ENCODE assay signal across 10 cellular contexts in the genomic region with DNA sequence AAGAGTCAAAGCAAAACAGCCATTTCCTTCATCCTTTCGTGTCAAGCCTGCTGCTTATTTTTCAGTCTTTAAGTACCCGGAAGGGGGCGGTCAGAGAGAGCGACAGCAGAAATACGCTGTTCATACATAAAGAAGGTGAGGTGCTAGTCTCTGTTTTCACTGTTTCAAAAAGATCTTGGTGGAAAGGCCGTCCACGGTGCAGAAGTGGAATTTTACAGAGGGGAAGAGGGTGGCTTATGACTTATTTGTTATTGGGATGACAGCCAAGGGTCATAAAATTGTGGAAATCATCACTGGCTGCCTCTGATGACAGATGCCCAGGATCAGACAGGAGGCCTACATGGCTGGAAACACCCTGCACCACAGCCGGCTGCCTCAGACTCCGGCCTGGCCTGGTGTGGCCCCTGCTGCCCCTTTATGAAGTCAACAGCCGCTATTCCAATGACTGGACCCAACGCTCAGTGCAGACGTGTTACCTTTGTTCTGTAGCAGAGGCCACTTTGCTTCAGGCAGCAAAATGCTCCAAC. TPM values are rescaled to one million over a fixed set of nuclear protein-coding genes. Genes with fewer than 3 reads are reported as not detected.
DNase-seq lines count a peak whose midpoint lies in the region; ATAC-seq, FAIRE-seq and TF ChIP-seq lines count a peak whose summit lies in the region.
"Had no signal": no experiment of that assay in that cellular context is flagged by ENCODE, and none has a peak within 500 bp of the region (broad histone marks: within the 10 kb centered on the region; RNA-seq: fewer than 3 reads in every experiment).

No MANE protein-coding gene starts in this region.

- no peak for FAIRE-seq in K562 (lab: Jason Lieb, UNC)
- no peak for FAIRE-seq in RCC 7860 (lab: Jason Lieb, UNC)
- FAIRE-seq: endometrium had no signal

- peaks cover 0 to 6% of the 10 kb centered on the region in 2 experiments; a peak in 2 of 5 replicates for H3K27me3 ChIP-seq in K562 (ENCODE audit: control insufficient read depth in 2 of 2, insufficient read depth in 2 of 2, low read length in 2 of 2)
- H3K27me3 ChIP-seq: vagina had no signal

- no peaks in the 10 kb centered on the region for H3K9me3 ChIP-seq in K562 (replicated peaks; ENCODE audit: control insufficient read depth, insufficient read depth, low read depth, low read length)
- H3K9me3 ChIP-seq: vagina had no signal

- peaks cover 3% of the 10 kb centered on the region; the same call in 1 of the 2 replicates for H4K20me1 ChIP-seq in K562 (replicated peaks; ENCODE audit: control insufficient read depth, insufficient read depth, low read length)

- no peak for TF ChIP-seq POLR2A in K562 (conservative IDR thresholded peaks at IDR 0.05)

- H3K9me1 ChIP-seq in K562 (ENCODE audit: control insufficient read depth, insufficient read depth, low read length) = no peaks in the 10 kb centered on the region

- POLR2A ChIA-PET in K562 (lab: Yijun Ruan, JAX) = no interaction called here
- POLR2A ChIA-PET in naive thymus-derived CD8-positive, alpha-beta T cell (lab: Charles Lee) = interaction anchor here (0.5 to 1.1 kb wide), 2 partner anchors 52 to 73 kb away, joined by 3 to 4 read pairs; no protein-coding TSS in a partner anchor

- CTCF ChIA-PET in K562 (lab: Yijun Ruan, JAX; ENCODE audit: low intra/inter-chr PET ratio) = no interaction called here

- peaks cover 8 to 13% (median 13%) of the 10 kb centered on the region in 3 donors for H3K36me3 Mint-ChIP-seq in naive thymus-derived CD8-positive, alpha-beta T cell

- no peak overlapping the region for H3K27ac ChIP-seq in K562 (ENCODE audit: extremely low read depth, low read depth, low read length)
- H3K27ac ChIP-seq: vagina had no signal

- peak; percentile 52 for DNase-seq in DMS79 treated with DMSO at 0.1 percent for 48 hours (lab: John Stamatoyannopoulos, UW)
- no peak for DNase-seq in K562 (ENCODE audit: extremely low read depth in 1 of 4, low spot score in 3 of 4)
- peak in 2 of 10 donors; percentile 23 to 29 for DNase-seq in naive thymus-derived CD8-positive, alpha-beta T cell
- DNase-seq in RCC 7860 (ENCODE audit: low spot score) = no peak

- no peak overlapping the region for H3K4me3 Mint-ChIP-seq in naive thymus-derived CD8-positive, alpha-beta T cell

- H3K4me1 Mint-ChIP-seq in naive thymus-derived CD8-positive, alpha-beta T cell = peaks cover 9 to 22% (median 16%) of the 10 kb centered on the region in 4 donors

- ATAC-seq in HG02885 (IDR thresholded peaks at IDR 0.05; ENCODE audit: poor library complexity, unreplicated experiment) (peak; percentile 62), K562 (peak; percentile 23; the same call in 1 of the 3 replicates), HG03354 (IDR thresholded peaks at IDR 0.05; ENCODE audit: poor library complexity, severe bottlenecking, unreplicated experiment) (no peak), HG02938 (IDR thresholded peaks at IDR 0.05; ENCODE audit: unreplicated experiment) (no peak), HG03039 (IDR thresholded peaks at IDR 0.05; ENCODE audit: unreplicated experiment) (no peak)
- ATAC-seq in naive thymus-derived CD8-positive, alpha-beta T cell = peak; percentile 42 to 61

- in situ Hi-C loops in K562 (cut with MboI) = no loop called here

- TF ChIP-seq EP300 in K562 (IDR thresholded peaks at IDR 0.05; ENCODE audit: low read length) = no peak

- BruUV-seq in K562 (replicated peaks; lab: Mats Ljungman, UMichigan) = no TSS peak

- H3K4me3 ChIP-seq in K562 = no peak overlapping the region
- H3K4me3 ChIP-seq: vagina had no signal

- H3K79me2 ChIP-seq in K562 (ENCODE audit: control insufficient read depth, insufficient read depth, low read length) = no peaks in the 10 kb centered on the region

- intact Hi-C loops in K562 (cut with micrococcal nuclease) = no loop called here

- H3K27ac Mint-ChIP-seq in naive thymus-derived CD8-positive, alpha-beta T cell = no peak overlapping the region

- H3K27me3 Mint-ChIP-seq in naive thymus-derived CD8-positive, alpha-beta T cell = no peaks in the 10 kb centered on the region

- no peaks in the 10 kb centered on the region for H3K9me3 Mint-ChIP-seq in naive thymus-derived CD8-positive, alpha-beta T cell

- H3K4me1 ChIP-seq in K562 (replicated peaks in 1 of 2; ENCODE audit: control insufficient read depth in 2 of 2, insufficient read depth in 2 of 2, low read length in 2 of 2) = no peaks in the 10 kb centered on the region

- H2AFZ ChIP-seq in K562 (ENCODE audit: low read depth, low read length) = no peak overlapping the region

- H3K4me2 ChIP-seq in K562 (ENCODE audit: insufficient read depth, low read length) = no peak overlapping the region

- H3K36me3 ChIP-seq in K562 (ENCODE audit: control insufficient read depth, insufficient read depth, low read length) = peaks cover 11% of the 10 kb centered on the region; the same call in 2 of the 3 replicates

- WGBS in K562 (ENCODE audit: insufficient coverage, low coverage, missing lambda C conversion rate) = 60% methylated on average over 12 of the region's 12 CpGs

- no peak overlapping the region for H3K9ac ChIP-seq in K562 (ENCODE audit: insufficient read depth in 1 of 2, low read depth in 2 of 2, low read length in 2 of 2)

- TF ChIP-seq CTCF in K562 (IDR thresholded peaks at IDR 0.05 in 2 of 3, conservative IDR thresholded peaks at IDR 0.05 in 1 of 3; ENCODE audit: insufficient read depth in 2 of 3, low read depth in 1 of 3, low read length in 3 of 3) = no peak

- TF ChIP-seq RAD21 in K562 (CRISPR knock-in tag; conservative IDR thresholded peaks at IDR 0.05 in 1 of 2, IDR thresholded peaks at IDR 0.05 in 1 of 2) = no peak

TF ChIP-seq in K562, 482 proteins besides CTCF, POLR2A, EP300 and RAD21:
- TF ChIP-seq, protein P1, sequence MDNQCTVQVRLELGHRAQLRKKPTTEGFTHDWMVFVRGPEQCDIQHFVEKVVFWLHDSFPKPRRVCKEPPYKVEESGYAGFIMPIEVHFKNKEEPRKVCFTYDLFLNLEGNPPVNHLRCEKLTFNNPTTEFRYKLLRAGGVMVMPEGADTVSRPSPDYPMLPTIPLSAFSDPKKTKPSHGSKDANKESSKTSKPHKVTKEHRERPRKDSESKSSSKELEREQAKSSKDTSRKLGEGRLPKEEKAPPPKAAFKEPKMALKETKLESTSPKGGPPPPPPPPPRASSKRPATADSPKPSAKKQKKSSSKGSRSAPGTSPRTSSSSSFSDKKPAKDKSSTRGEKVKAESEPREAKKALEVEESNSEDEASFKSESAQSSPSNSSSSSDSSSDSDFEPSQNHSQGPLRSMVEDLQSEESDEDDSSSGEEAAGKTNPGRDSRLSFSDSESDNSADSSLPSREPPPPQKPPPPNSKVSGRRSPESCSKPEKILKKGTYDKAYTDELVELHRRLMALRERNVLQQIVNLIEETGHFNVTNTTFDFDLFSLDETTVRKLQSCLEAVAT (IDR thresholded peaks at IDR 0.05) = no peak
- TF ChIP-seq, protein P2, sequence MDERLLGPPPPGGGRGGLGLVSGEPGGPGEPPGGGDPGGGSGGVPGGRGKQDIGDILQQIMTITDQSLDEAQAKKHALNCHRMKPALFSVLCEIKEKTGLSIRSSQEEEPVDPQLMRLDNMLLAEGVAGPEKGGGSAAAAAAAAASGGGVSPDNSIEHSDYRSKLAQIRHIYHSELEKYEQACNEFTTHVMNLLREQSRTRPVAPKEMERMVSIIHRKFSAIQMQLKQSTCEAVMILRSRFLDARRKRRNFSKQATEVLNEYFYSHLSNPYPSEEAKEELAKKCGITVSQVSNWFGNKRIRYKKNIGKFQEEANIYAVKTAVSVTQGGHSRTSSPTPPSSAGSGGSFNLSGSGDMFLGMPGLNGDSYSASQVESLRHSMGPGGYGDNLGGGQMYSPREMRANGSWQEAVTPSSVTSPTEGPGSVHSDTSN (CRISPR knock-in tag; IDR thresholded peaks at IDR 0.05; ENCODE audit: low read depth) = no peak
- TF ChIP-seq, protein P2 (tag; conservative IDR thresholded peaks at IDR 0.05; ENCODE audit: low read depth) = 0 out of 2 replicates have a peak, but pooled peaks have one; percentile 47
- TF ChIP-seq PRMT5 (CRISPR knock-in tag; IDR thresholded peaks at IDR 0.05) = no peak

RNA-seq across cellular contexts. Expression of a gene that starts 57.0 kb away (rescaled TPM):
- total RNA-seq in K562 (2011; cell fraction: chromatin; rRNA removed; ENCODE audit: low replicate concordance) = 51.9 and 59.2 TPM in 2 replicates
- 15.1 and 17.3 TPM in 2 replicates for total RNA-seq in K562 (2011; cell fraction: nucleolus; rRNA removed)
- total RNA-seq in K562 (2011; cell fraction: nucleoplasm; rRNA removed) = 16.6 and 21.8 TPM in 2 replicates
- total RNA-seq in K562 (2014; rRNA removed) (3.8 and 5.7 TPM in 2 replicates), K562 (2014; rRNA removed; fragmentation: Illumina TruSeq; extraction: Trizol) (5.4 and 5.5 TPM in 2 replicates), K562 (2015; rRNA removed; fragmentation: Illumina TruSeq; extraction: Trizol) (3.9 and 4.4 TPM in 2 replicates), K562 (2021) (17.5 and 19.8 TPM in 2 replicates)
- polyA plus RNA-seq in K562 (2011; rRNA removed) (8.8 and 10.0 TPM in 2 replicates), K562 (2014; fragmentation: Illumina TruSeq; extraction: Trizol) (9.9 and 10.1 TPM in 2 replicates), K562 (2014; fragmentation: Nextera tagmentation; extraction: Ambion mirVana) (1 to 10 TPM in 1 of 2 experiments, under 1 TPM in 1; 0.69 to 1.6 TPM), K562 (2014; rRNA removed) (5.1 and 5.5 TPM in 2 replicates)
- polyA plus RNA-seq in K562 (2011; cell fraction: cytosol; rRNA removed) = 6.5 and 10.7 TPM in 2 replicates
- polyA plus RNA-seq in K562 (2011; cell fraction: nucleus; rRNA removed) = 15.6 and 30.0 TPM in 2 replicates
- 4.7 and 7.4 TPM in 2 replicates for polyA plus RNA-seq in K562 (2012)
- polyA minus RNA-seq in K562 (2011; rRNA and poly(A)+ RNA removed) = 31.9 and 34.7 TPM in 2 replicates
- polyA minus RNA-seq in K562 (2011; cell fraction: cytosol; rRNA and poly(A)+ RNA removed) = 25.2 and 25.9 TPM in 2 replicates
- 17.0 and 17.8 TPM in 2 replicates for polyA minus RNA-seq in K562 (2011; cell fraction: nucleus; rRNA and poly(A)+ RNA removed)
- total RNA-seq in naive thymus-derived CD8-positive, alpha-beta T cell = 10 to 100 TPM; 28.7 to 32.9 TPM
- 1 to 10 TPM; 2.1 to 4.3 (median 3.1) TPM for polyA plus RNA-seq in naive thymus-derived CD8-positive, alpha-beta T cell

Comparison
In these comparisons a context has a peak if more than half of its experiments do, and no peak if none do; other contexts are left out.
1. ATAC-seq: peak in HG02885 (single experiment), K562 (single experiment) and naive thymus-derived CD8-positive, alpha-beta T cell (2 of 2); none in HG03354 (single experiment), HG02938 (single experiment) and HG03039 (single experiment).